11 cellular contexts compared by ENCODE assay signal in the genomic region with DNA sequence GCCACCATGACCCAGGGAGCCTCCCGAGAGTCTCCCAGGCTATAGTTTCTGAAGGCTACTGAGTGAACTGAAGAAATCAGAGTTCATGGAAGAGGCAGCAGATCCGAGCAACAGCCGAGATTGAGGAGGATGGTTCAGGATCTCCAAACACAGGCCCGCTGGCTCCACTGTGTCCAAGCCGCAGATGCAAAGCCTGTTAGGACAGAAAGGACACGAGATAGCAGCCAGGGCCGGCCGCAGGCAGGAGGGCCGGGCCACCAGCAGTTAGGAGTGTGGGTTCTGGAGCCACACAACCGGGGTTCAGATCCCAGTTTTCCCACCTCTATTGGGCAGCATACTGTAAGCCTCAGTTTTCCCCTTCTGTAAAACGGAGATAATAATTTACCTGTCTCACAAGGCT. TPM values are rescaled to one million over a fixed set of nuclear protein-coding genes. Genes with fewer than 3 reads are reported as not detected.
DNase-seq lines count a peak whose midpoint lies in the region; ATAC-seq, FAIRE-seq and TF ChIP-seq lines count a peak whose summit lies in the region.
"Had no signal": no experiment of that assay in that cellular context is flagged by ENCODE, and none has a peak within 500 bp of the region (broad histone marks: within the 10 kb centered on the region; RNA-seq: fewer than 3 reads in every experiment).

No MANE protein-coding gene starts in this region.

- peak overlapping the region; percentile 61 to 78 for H3K9ac ChIP-seq in liver (ENCODE audit: low read depth in 1 of 2, low read length in 2 of 2)

- 41% methylated on average over 11 of the region's 11 CpGs for WGBS in liver

- no peak for TF ChIP-seq POLR2A in GM12892 (IDR thresholded peaks at IDR 0.05; ENCODE audit: low read depth, low read length)

- H3K36me3 ChIP-seq in liver (ENCODE audit: control insufficient read depth in 4 of 4, insufficient read depth in 3 of 4, low read depth in 1 of 4, low read length in 3 of 4): no peaks in the 10 kb centered on the region

- peaks cover 40 to 78% (median 68%) of the 10 kb centered on the region in 4 donors for H3K4me1 ChIP-seq in liver (ENCODE audit: control insufficient read depth in 4 of 4, insufficient read depth in 4 of 4, low read length in 3 of 4)

- H3K36me3 Mint-ChIP-seq in activated T-helper 17 cell treated with anti-CD3 and anti-CD28 coated beads, Interleukin-2, amount 50 U/mL, for 72 hours (ENCODE audit: low read depth): peaks cover 5% of the 10 kb centered on the region
- peaks cover 23% of the 10 kb centered on the region for H3K36me3 Mint-ChIP-seq in stimulated activated memory B cell treated with anti-CD40 and anti-IgM and Interleukin-4, amounts not matched to agents 10 μg/mL and 1 μg/mL and 100 μg/mL, for 72 hours

- no peaks in the 10 kb centered on the region for H3K9me3 Mint-ChIP-seq in activated T-helper 17 cell treated with anti-CD3 and anti-CD28 coated beads, Interleukin-2, amount 50 U/mL, for 72 hours
- no peaks in the 10 kb centered on the region for H3K9me3 Mint-ChIP-seq in stimulated activated memory B cell treated with anti-CD40 and anti-IgM and Interleukin-4, amounts not matched to agents 10 μg/mL and 1 μg/mL and 100 μg/mL, for 72 hours

- H3K4me3 Mint-ChIP-seq in activated T-helper 17 cell treated with anti-CD3 and anti-CD28 coated beads, Interleukin-2, amount 50 U/mL, for 72 hours: peak overlapping the region; percentile 86
- peak overlapping the region; percentile 56 for H3K4me3 Mint-ChIP-seq in stimulated activated memory B cell treated with anti-CD40 and anti-IgM and Interleukin-4, amounts not matched to agents 10 μg/mL and 1 μg/mL and 100 μg/mL, for 72 hours

- peak overlapping the region in 2 of 3 donors; percentile 4 to 34 for H3K4me3 ChIP-seq in liver (ENCODE audit: low read depth in 1 of 3, low read length in 3 of 3)
- H3K4me3 ChIP-seq: lung had no signal

- TF ChIP-seq CTCF in liver (IDR thresholded peaks at IDR 0.05; ENCODE audit: low read depth, low read length, missing input control): no peak

- peak overlapping the region; percentile 95 to 98 for H3K27ac ChIP-seq in liver (ENCODE audit: low read depth in 1 of 2, low read length in 2 of 2)

- peak; percentile 21 for FAIRE-seq in GM12892 (lab: Jason Lieb, UNC)

- no peaks in the 10 kb centered on the region for H3K27me3 ChIP-seq in liver (ENCODE audit: control insufficient read depth in 4 of 4, insufficient read depth in 4 of 4, low read length in 3 of 4)

- TF ChIP-seq RAD21 in liver (IDR thresholded peaks at IDR 0.05): no peak

- no peaks in the 10 kb centered on the region for H3K9me3 ChIP-seq in liver (ENCODE audit: control insufficient read depth in 4 of 4, low read length in 3 of 4)

- DNase-seq in GM12892 (ENCODE audit: insufficient read length) (no peak), DMS 273 treated with DMSO at 0.1 percent for 48 hours (lab: John Stamatoyannopoulos, UW) (no peak), C1 segment of cervical spinal cord (lab: John Stamatoyannopoulos, UW) (no peak), NCI-H1048 (lab: John Stamatoyannopoulos, UW) (no peak)
- DNase-seq: NCI-H1436 treated with DMSO at 0.1 percent for 48 hours had no signal

- peaks cover 13% of the 10 kb centered on the region for H3K4me1 Mint-ChIP-seq in activated T-helper 17 cell treated with anti-CD3 and anti-CD28 coated beads, Interleukin-2, amount 50 U/mL, for 72 hours
- H3K4me1 Mint-ChIP-seq in stimulated activated memory B cell treated with anti-CD40 and anti-IgM and Interleukin-4, amounts not matched to agents 10 μg/mL and 1 μg/mL and 100 μg/mL, for 72 hours: peaks cover 92% of the 10 kb centered on the region

- H3K27ac Mint-ChIP-seq in activated T-helper 17 cell treated with anti-CD3 and anti-CD28 coated beads, Interleukin-2, amount 50 U/mL, for 72 hours: no peak overlapping the region
- H3K27ac Mint-ChIP-seq in stimulated activated memory B cell treated with anti-CD40 and anti-IgM and Interleukin-4, amounts not matched to agents 10 μg/mL and 1 μg/mL and 100 μg/mL, for 72 hours: peak overlapping the region; percentile 98

- no peaks in the 10 kb centered on the region for H3K27me3 Mint-ChIP-seq in activated T-helper 17 cell treated with anti-CD3 and anti-CD28 coated beads, Interleukin-2, amount 50 U/mL, for 72 hours
- H3K27me3 Mint-ChIP-seq in stimulated activated memory B cell treated with anti-CD40 and anti-IgM and Interleukin-4, amounts not matched to agents 10 μg/mL and 1 μg/mL and 100 μg/mL, for 72 hours: no peaks in the 10 kb centered on the region

- no peak for ATAC-seq in activated T-helper 17 cell treated with anti-CD3 and anti-CD28 coated beads, Interleukin-2, amount 50 U/mL, for 72 hours (replicated peaks)
- no peak for ATAC-seq in stimulated activated memory B cell treated with anti-CD40 and anti-IgM and Interleukin-4, amounts not matched to agents 10 μg/mL and 1 μg/mL and 100 μg/mL, for 72 hours
- ATAC-seq in HG02981 (IDR thresholded peaks at IDR 0.05; ENCODE audit: unreplicated experiment): no peak
- ATAC-seq: SK-N-SH treated with all-trans-retinoic acid at 6 μM for 48 hours had no signal

TF ChIP-seq in liver, 16 proteins besides CTCF, POLR2A, EP300 and RAD21:
- TF ChIP-seq, protein P1, sequence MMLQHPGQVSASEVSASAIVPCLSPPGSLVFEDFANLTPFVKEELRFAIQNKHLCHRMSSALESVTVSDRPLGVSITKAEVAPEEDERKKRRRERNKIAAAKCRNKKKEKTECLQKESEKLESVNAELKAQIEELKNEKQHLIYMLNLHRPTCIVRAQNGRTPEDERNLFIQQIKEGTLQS (IDR thresholded peaks at IDR 0.05): no peak
- TF ChIP-seq MAX (IDR thresholded peaks at IDR 0.05) (no peak), ZBTB33 (IDR thresholded peaks at IDR 0.05) (no peak), GABPA (IDR thresholded peaks at IDR 0.05 in 1 of 2, conservative IDR thresholded peaks at IDR 0.05 in 1 of 2) (no peak), JUND (IDR thresholded peaks at IDR 0.05) (no peak), FOXA2 (IDR thresholded peaks at IDR 0.05) (no peak)

RNA-seq across cellular contexts. Expression of gene NEK6, which starts 27.7 kb away (rescaled TPM):
- polyA plus RNA-seq in GM12892 (2012; ENCODE audit: missing spikeins): 142 TPM
- total RNA-seq in activated T-helper 17 cell treated with anti-CD3 and anti-CD28 coated beads, Interleukin-2, amount 50 U/mL, for 72 hours: 1 to 10 TPM; 6.8 to 7.6 TPM
- 10 to 100 TPM; 36.4 to 48.5 TPM for total RNA-seq in liver
- polyA plus RNA-seq in liver: 10 to 100 TPM; 32.5 to 49.7 TPM

Comparison
In these comparisons a context has a peak if more than half of its experiments do, and no peak if none do; other contexts are left out.
1. RNA of gene NEK6, which starts 27.7 kb away (total RNA-seq): 36.4 to 48.5 TPM in liver; 6.8 to 7.6 TPM in activated T-helper 17 cell treated with anti-CD3 and anti-CD28 coated beads, Interleukin-2, amount 50 U/mL, for 72 hours; every median in the first group is over 4 times any median in the second.